Comparison of ENCODE assay signal across 28 cellular contexts in genomic region chr12:49626836-49627235, GRCh38. TPM values are rescaled to one million over a fixed set of nuclear protein-coding genes. Genes with fewer than 3 reads are reported as not detected.
"Had no signal": no experiment of that assay in that cellular context is flagged by ENCODE, and none has a peak within 500 bp of the region (broad histone marks: within the 10 kb centered on the region; RNA-seq: fewer than 3 reads in every experiment).

No MANE protein-coding gene starts in this region.

- H3K27ac Mint-ChIP-seq: dendritic cell treated with granulocyte-macrophage colony-stimulating factor and Interleukin-4, amounts not matched to agents 40 ng/mL and 50 ng/mL, for 4 days; immature natural killer cell; naive B cell; natural killer cell treated with Interleukin-12 subunit alpha and Interleukin-12 subunit beta and Interleukin-15 and Interleukin-18, amount 100 ng/mL, for 72 hours; stimulated activated naive B cell treated with anti-CD40 and anti-IgM and Interleukin-4, amounts not matched to agents 10 μg/mL and 1 μg/mL and 100 μg/mL, for 72 hours; stimulated activated naive CD8-positive, alpha-beta T cell treated with anti-CD3 and anti-CD28 coated beads, Interleukin-15, Interleukin-2, amounts not matched to agents 100 ng/mL and 50 ng/mL, for 24 hours had no signal

- H3K36me3 ChIP-seq: lower lobe of right lung, neutrophil, pancreas, right lobe of liver, thoracic aorta had no signal

- ATAC-seq: heart right ventricle; left ventricle myocardium superior; lower lobe of right lung; mucosa of descending colon; natural killer cell treated with Interleukin-12 subunit alpha and Interleukin-12 subunit beta and Interleukin-15 and Interleukin-18, amount 100 ng/mL, for 72 hours; pancreas; right lobe of liver had no signal

- H3K4me3 ChIP-seq: esophagus squamous epithelium, heart right ventricle, lower lobe of right lung, mucosa of descending colon, pancreas, right lobe of liver, thoracic aorta, tibial nerve, upper lobe of left lung had no signal

- H3K9me3 ChIP-seq: esophagus squamous epithelium, heart right ventricle, lower lobe of right lung, mucosa of descending colon, neutrophil, pancreas, right lobe of liver, thoracic aorta, tibial nerve, upper lobe of left lung had no signal

- H3K27me3 Mint-ChIP-seq: naive B cell; natural killer cell treated with Interleukin-12 subunit alpha and Interleukin-12 subunit beta and Interleukin-15 and Interleukin-18, amount 100 ng/mL, for 72 hours; stimulated activated naive B cell treated with anti-CD40 and anti-IgM and Interleukin-4, amounts not matched to agents 10 μg/mL and 1 μg/mL and 100 μg/mL, for 72 hours had no signal

- H3K4me3 Mint-ChIP-seq: dendritic cell treated with granulocyte-macrophage colony-stimulating factor and Interleukin-4, amounts not matched to agents 40 ng/mL and 50 ng/mL, for 4 days; immature natural killer cell; naive B cell; natural killer cell treated with Interleukin-12 subunit alpha and Interleukin-12 subunit beta and Interleukin-15 and Interleukin-18, amount 100 ng/mL, for 72 hours; neural crest cell; stimulated activated naive B cell treated with anti-CD40 and anti-IgM and Interleukin-4, amounts not matched to agents 10 μg/mL and 1 μg/mL and 100 μg/mL, for 72 hours; stimulated activated naive CD8-positive, alpha-beta T cell treated with anti-CD3 and anti-CD28 coated beads, Interleukin-15, Interleukin-2, amounts not matched to agents 100 ng/mL and 50 ng/mL, for 24 hours had no signal

- DNase-seq: effector CD8-positive, alpha-beta T cell; erythroblast; esophagus squamous epithelium; foreskin melanocyte; glutamatergic neuron; heart right ventricle; hippocampal formation; immature natural killer cell; left ventricle myocardium superior; lower lobe of right lung; mucosa of descending colon; naive B cell; pancreas; retina; right lobe of liver; small intestine; stimulated activated naive B cell treated with anti-CD40 and anti-IgM and Interleukin-4, amounts not matched to agents 10 μg/mL and 1 μg/mL and 100 μg/mL, for 72 hours; upper lobe of left lung had no signal

- H3K27me3 ChIP-seq: esophagus squamous epithelium, pancreas, right lobe of liver, tibial nerve, upper lobe of left lung had no signal

- H3K36me3 Mint-ChIP-seq: naive B cell; natural killer cell treated with Interleukin-12 subunit alpha and Interleukin-12 subunit beta and Interleukin-15 and Interleukin-18, amount 100 ng/mL, for 72 hours had no signal

- H3K9me3 Mint-ChIP-seq: dendritic cell treated with granulocyte-macrophage colony-stimulating factor and Interleukin-4, amounts not matched to agents 40 ng/mL and 50 ng/mL, for 4 days; immature natural killer cell; naive B cell; natural killer cell treated with Interleukin-12 subunit alpha and Interleukin-12 subunit beta and Interleukin-15 and Interleukin-18, amount 100 ng/mL, for 72 hours; neural crest cell; stimulated activated naive B cell treated with anti-CD40 and anti-IgM and Interleukin-4, amounts not matched to agents 10 μg/mL and 1 μg/mL and 100 μg/mL, for 72 hours; stimulated activated naive CD8-positive, alpha-beta T cell treated with anti-CD3 and anti-CD28 coated beads, Interleukin-15, Interleukin-2, amounts not matched to agents 100 ng/mL and 50 ng/mL, for 24 hours had no signal

- FAIRE-seq: colon, keratinocyte, pancreas, small intestine, urothelium cell line had no signal

- H3K27ac ChIP-seq: esophagus squamous epithelium, heart right ventricle, lower lobe of right lung, neutrophil, pancreas, right lobe of liver, thoracic aorta, upper lobe of left lung had no signal

RNA-seq across cellular contexts. Expression of gene FAM186B, which starts 21.4 kb away (rescaled TPM):
- polyA plus RNA-seq: immature natural killer cell had no signal
